Comparison of ENCODE assay signal across 11 cellular contexts in genomic region chr15:67026171-67026967, GRCh38. TPM values are rescaled to one million over a fixed set of nuclear protein-coding genes. Genes with fewer than 3 reads are reported as not detected.
A peak's percentile ranks its signal among the peaks of the same experiment; 100 is the strongest.
DNase-seq lines count a peak whose midpoint lies in the region; ATAC-seq and TF ChIP-seq lines count a peak whose summit lies in the region.
"Had no signal": no experiment of that assay in that cellular context is flagged by ENCODE, and none has a peak within 500 bp of the region (broad histone marks: within the 10 kb centered on the region; RNA-seq: fewer than 3 reads in every experiment).

No MANE protein-coding gene starts in this region.

- H3K4me1 ChIP-seq in body of pancreas (peaks cover 59% of the 10 kb centered on the region), muscle layer of duodenum (ENCODE audit: control insufficient read depth in 1 of 2, insufficient read depth in 2 of 2, low read length in 2 of 2) (peaks cover 25 to 37% of the 10 kb centered on the region in 2 donors)

- no peaks in the 10 kb centered on the region for H3K36me3 ChIP-seq in body of pancreas (replicated peaks in 1 of 2; ENCODE audit: insufficient read depth in 1 of 2, low read depth in 2 of 2)
- H3K36me3 ChIP-seq in muscle layer of duodenum (ENCODE audit: control insufficient read depth in 1 of 2, insufficient read depth in 2 of 2, low read length in 2 of 2) = no peaks in the 10 kb centered on the region

- no peak for TF ChIP-seq POLR2A in body of pancreas (IDR thresholded peaks at IDR 0.05)

- TF ChIP-seq CTCF in AG04450 (IDR thresholded peaks at IDR 0.05; ENCODE audit: low read depth, low read length) = no peak
- TF ChIP-seq CTCF in body of pancreas (IDR thresholded peaks at IDR 0.05) = no peak

- H3K9me3 ChIP-seq in AG04450 (ENCODE audit: control insufficient read depth, insufficient read depth, low read length) (no peaks in the 10 kb centered on the region), body of pancreas (no peaks in the 10 kb centered on the region), muscle layer of duodenum (ENCODE audit: control insufficient read depth in 1 of 2, low read length in 2 of 2) (no peaks in the 10 kb centered on the region)

- H3K27me3 ChIP-seq in AG04450 (ENCODE audit: control insufficient read depth, insufficient read depth, low read length) = no peaks in the 10 kb centered on the region
- H3K27me3 ChIP-seq in body of pancreas = no peaks in the 10 kb centered on the region
- no peaks in the 10 kb centered on the region for H3K27me3 ChIP-seq in muscle layer of duodenum (ENCODE audit: low read depth, low read length)

- H3K4me3 ChIP-seq in AG04450 (ENCODE audit: low read depth, low read length) (no peak overlapping the region), body of pancreas (no peak overlapping the region), muscle layer of duodenum (ENCODE audit: low read depth in 1 of 2, low read length in 2 of 2) (no peak overlapping the region)
- H3K4me3 ChIP-seq: skin epidermis had no signal

- intact Hi-C loops in body of pancreas (cut with DNase I) = no loop called here

- ATAC-seq in body of pancreas = no peak
- ATAC-seq in HG03520 (IDR thresholded peaks at IDR 0.05; ENCODE audit: unreplicated experiment) = no peak
- ATAC-seq in GM18519 (IDR thresholded peaks at IDR 0.05; ENCODE audit: low FRiP score, unreplicated experiment) = no peak
- ATAC-seq in GM19463 (IDR thresholded peaks at IDR 0.05; ENCODE audit: unreplicated experiment) = no peak

- DNase-seq in AG04450 (ENCODE audit: low read depth, low spot score) (no peak), NOMO-1 (lab: John Stamatoyannopoulos, UW; ENCODE audit: unreplicated experiment in 2 of 2) (peak; percentile 27 to 57), body of pancreas (no peak), NCI-H2081 (lab: John Stamatoyannopoulos, UW) (no peak)
- DNase-seq: mesendoderm, T-helper 2 cell had no signal

- POLR2A ChIA-PET in AG04450 (lab: Yijun Ruan, JAX) = interaction anchor here (0.6 to 3.0 kb wide), 4 partner anchors 16 to 385 kb away, joined by 5 to 12 read pairs (median 8); partner anchors contain the start of gene SMAD3

- 65 to 67% methylated on average over 8 of the region's 8 CpGs for WGBS in body of pancreas, 2 donors

- CTCF ChIA-PET in AG04450 (lab: Charles Lee) = interaction anchor here (0.7 kb wide), 1 partner anchor 113 kb away, joined by 3 read pairs; no protein-coding TSS in a partner anchor

- H3K27ac ChIP-seq in AG04450 (ENCODE audit: low read depth, low read length) (peak overlapping the region; percentile 47), body of pancreas (peak overlapping the region in 3 of 4 donors; percentile 84 to 90 (median 89)), muscle layer of duodenum (ENCODE audit: low read length) (peak overlapping the region; percentile 72)

RNA-seq across cellular contexts. Expression of gene SMAD3, which starts 39.0 kb away (rescaled TPM):
- 115 and 138 TPM in 2 replicates for polyA plus RNA-seq in AG04450 (2011; rRNA removed)
- polyA minus RNA-seq in AG04450 (2011; rRNA and poly(A)+ RNA removed) = 168 and 203 TPM in 2 replicates
- total RNA-seq in body of pancreas = 10 to 100 TPM; 19.7 to 52.4 TPM

Comparison
In these comparisons a context has a peak if more than half of its experiments do, and no peak if none do; other contexts are left out.
1. DNase-seq: peak in NOMO-1 (2 of 2); none in AG04450 (single experiment), body of pancreas (0 of 4) and NCI-H2081 (0 of 2).
2. Peak in every context shown above with its lines, with median percentiles within 50 percentile points of each other: H3K27ac ChIP-seq.